Comparison of ENCODE assay signal across 20 cellular contexts in the genomic region with DNA sequence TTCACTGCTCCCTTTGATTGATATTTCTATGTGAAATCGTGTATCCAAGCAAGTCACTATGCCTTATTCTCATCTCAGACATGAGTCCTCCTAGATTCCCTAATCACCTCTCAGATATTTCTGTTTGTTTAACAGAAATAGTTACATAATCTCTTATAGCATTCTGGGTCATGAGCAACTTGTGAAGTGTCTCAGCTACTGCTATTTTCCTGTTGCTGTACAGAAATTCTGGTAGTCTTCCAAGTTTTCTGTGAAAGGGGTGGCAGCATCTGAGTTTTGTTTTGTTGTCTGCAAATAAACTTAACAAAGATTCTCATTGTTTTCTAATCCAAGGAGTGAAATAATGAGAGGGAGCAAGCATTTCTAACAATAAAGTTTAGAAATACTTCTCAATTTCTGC.
"Had no signal": no experiment of that assay in that cellular context is flagged by ENCODE, and none has a peak within 500 bp of the region (broad histone marks: within the 10 kb centered on the region; RNA-seq: fewer than 3 reads in every experiment).

No MANE protein-coding gene starts in this region.

- H3K4me3 ChIP-seq: heart left ventricle, lower lobe of right lung, right atrium auricular region, skin epidermis, suprapubic skin had no signal

- H3K9me3 Mint-ChIP-seq: activated naive CD4-positive, alpha-beta T cell treated with anti-CD3 and anti-CD28 coated beads, Interleukin-2, amount 10 ng/mL, durations not matched to agents 7 days and 5 days had no signal

- H3K9me3 ChIP-seq: lower lobe of right lung, right atrium auricular region had no signal

- H3K4me3 Mint-ChIP-seq: activated naive CD4-positive, alpha-beta T cell treated with anti-CD3 and anti-CD28 coated beads, Interleukin-2, amount 10 ng/mL, durations not matched to agents 7 days and 5 days; naive B cell had no signal

- H3K36me3 Mint-ChIP-seq: activated naive CD4-positive, alpha-beta T cell treated with anti-CD3 and anti-CD28 coated beads, Interleukin-2, amount 10 ng/mL, durations not matched to agents 7 days and 5 days; naive B cell had no signal

- ATAC-seq: foreskin keratinocyte; heart left ventricle; left cardiac atrium; stimulated activated naive CD8-positive, alpha-beta T cell treated with anti-CD3 and anti-CD28 coated beads, Interleukin-15, Interleukin-2, amounts not matched to agents 100 U/mL and 50 U/mL, for 24 hours had no signal

- H3K4me1 Mint-ChIP-seq: activated naive CD4-positive, alpha-beta T cell treated with anti-CD3 and anti-CD28 coated beads, Interleukin-2, amount 10 ng/mL, durations not matched to agents 7 days and 5 days; naive B cell had no signal

- DNase-seq: activated CD4-positive, CD25-positive, alpha-beta regulatory T cell treated with anti-CD3 and anti-CD28 coated beads, Interleukin-2, amount 50 U/mL, for 72 hours; activated naive CD4-positive, alpha-beta T cell treated with anti-CD3 and anti-CD28 coated beads, Interleukin-2, amount 10 ng/mL, durations not matched to agents 7 days and 5 days; activated T-cell treated with anti-CD3 and anti-CD28 coated beads, Interleukin-2, amount 50 U/mL, for 1 hour; central memory CD4-positive, alpha-beta T cell; cortex of kidney; effector CD4-positive, alpha-beta T cell; foreskin keratinocyte; heart left ventricle; left cardiac atrium; lower lobe of right lung; naive B cell; stimulated activated CD4-positive, alpha-beta T cell treated with anti-CD3 and anti-CD28 coated beads, Interleukin-4, amount 100 ng/mL, for 4 hours; stimulated activated CD8-positive, alpha-beta memory T cell treated with anti-CD3 and anti-CD28 coated beads, Interleukin-4, amount 100 ng/mL, for 48 hours; stimulated activated naive CD8-positive, alpha-beta T cell treated with anti-CD3 and anti-CD28 coated beads, Interleukin-15, Interleukin-2, amounts not matched to agents 100 U/mL and 50 U/mL, for 24 hours; T-helper 1 cell; T1000; trophoblast cell had no signal

- H3K27ac Mint-ChIP-seq: activated naive CD4-positive, alpha-beta T cell treated with anti-CD3 and anti-CD28 coated beads, Interleukin-2, amount 10 ng/mL, durations not matched to agents 7 days and 5 days; naive B cell had no signal

- H3K36me3 ChIP-seq: heart left ventricle, lower lobe of right lung, right atrium auricular region, suprapubic skin had no signal

- H3K27me3 Mint-ChIP-seq: activated naive CD4-positive, alpha-beta T cell treated with anti-CD3 and anti-CD28 coated beads, Interleukin-2, amount 10 ng/mL, durations not matched to agents 7 days and 5 days had no signal

- H3K27me3 ChIP-seq: foreskin keratinocyte, heart left ventricle, right atrium auricular region, suprapubic skin had no signal
